8 cellular contexts compared by ENCODE assay signal in genomic region chr5:140239939-140240700, GRCh38.
DNase-seq lines count a peak whose midpoint lies in the region; ATAC-seq and TF ChIP-seq lines count a peak whose summit lies in the region.

No MANE protein-coding gene starts in this region.

- H3K9me3 ChIP-seq in RWPE2 (ENCODE audit: severe bottlenecking) = no peaks in the 10 kb centered on the region
- no peaks in the 10 kb centered on the region for H3K9me3 ChIP-seq in parathyroid adenoma (ENCODE audit: control insufficient read depth, low read length)

- H3K4me3 ChIP-seq in RWPE2 (ENCODE audit: severe bottlenecking) = no peak overlapping the region
- no peak overlapping the region for H3K4me3 ChIP-seq in parathyroid adenoma (ENCODE audit: low read depth, low read length)

- TF ChIP-seq CTCF in RWPE2 (IDR thresholded peaks at IDR 0.05; ENCODE audit: poor library complexity, severe bottlenecking) (peak; percentile 79), parathyroid adenoma (IDR thresholded peaks at IDR 0.05) (peak; percentile 65)

- no peak overlapping the region for H3K9ac ChIP-seq in parathyroid adenoma

- H3K27ac ChIP-seq in RWPE2 (ENCODE audit: poor library complexity, severe bottlenecking) (peak overlapping the region; percentile 11), parathyroid adenoma (no peak overlapping the region)

- H3K4me1 ChIP-seq in RWPE2 (ENCODE audit: insufficient read depth, poor library complexity, severe bottlenecking) (peaks cover 33% of the 10 kb centered on the region), parathyroid adenoma (peaks cover 19% of the 10 kb centered on the region)

- no peaks in the 10 kb centered on the region for H3K79me2 ChIP-seq in parathyroid adenoma

- H3K4me2 ChIP-seq in parathyroid adenoma (ENCODE audit: low read length) = no peak overlapping the region

- ATAC-seq in HG02852 (IDR thresholded peaks at IDR 0.05; ENCODE audit: unreplicated experiment) (peak; percentile 49), RWPE2 (ENCODE audit: low read depth) (peak; percentile 25; the same call in 1 of the 3 replicates), GM21447 (IDR thresholded peaks at IDR 0.05; ENCODE audit: unreplicated experiment) (no peak)

- H3K27me3 ChIP-seq in RWPE2 (ENCODE audit: insufficient read depth, poor library complexity, severe bottlenecking) = no peaks in the 10 kb centered on the region
- no peaks in the 10 kb centered on the region for H3K27me3 ChIP-seq in parathyroid adenoma (ENCODE audit: control insufficient read depth, insufficient read depth, low read length)

- H3K36me3 ChIP-seq in RWPE2 (ENCODE audit: low read depth) = peaks cover 11% of the 10 kb centered on the region
- H3K36me3 ChIP-seq in parathyroid adenoma (ENCODE audit: control insufficient read depth, insufficient read depth, low read length) = no peaks in the 10 kb centered on the region

- DNase-seq in GDM1 (lab: John Stamatoyannopoulos, UW) (peak; percentile 3), RWPE2 (ENCODE audit: low spot score) (no peak), glomerular visceral epithelial cell (ENCODE audit: extremely low spot score) (peak; percentile 52), ureter (ENCODE audit: low spot score) (peak; percentile 59)
- peak; percentile 3 to 34 (median 23) for DNase-seq in activated naive CD4-positive, alpha-beta T cell (lab: John Stamatoyannopoulos, UW)

- no peak overlapping the region for H2AFZ ChIP-seq in parathyroid adenoma
